ENCODE assay signal across 9 cellular contexts in genomic region chr3:116059421-116060096, GRCh38.
DNase-seq lines count a peak whose midpoint lies in the region; ATAC-seq and TF ChIP-seq lines count a peak whose summit lies in the region.
"Had no signal": no experiment of that assay in that cellular context is flagged by ENCODE, and none has a peak within 500 bp of the region (broad histone marks: within the 10 kb centered on the region; RNA-seq: fewer than 3 reads in every experiment).

No MANE protein-coding gene starts in this region.

- H3K27ac ChIP-seq in osteoblast (ENCODE audit: low read depth, low read length): no peak overlapping the region

- no peak overlapping the region for H3K4me2 ChIP-seq in osteoblast (ENCODE audit: insufficient read depth, low read length)

- H3K36me3 ChIP-seq in osteoblast (ENCODE audit: insufficient read depth, low read length): no peaks in the 10 kb centered on the region

- peak; percentile 79 for DNase-seq in G401 (ENCODE audit: low spot score)
- DNase-seq in NCI-H146 treated with DMSO at 0.1 percent for 48 hours (lab: John Stamatoyannopoulos, UW; ENCODE audit: unreplicated experiment): peak; percentile 17
- DNase-seq in choroid plexus epithelial cell (ENCODE audit: low read depth): peak; percentile 85
- DNase-seq in osteoblast (ENCODE audit: insufficient read length, low spot score, missing footprints): peak; percentile 26
- no peak for DNase-seq in stimulated activated CD4-positive, alpha-beta T cell treated with anti-CD3 and anti-CD28 coated beads, Interleukin-2, amount 100 ng/mL, for 48 hours
- DNase-seq in CD14-positive monocyte (ENCODE audit: low spot score): no peak
- DNase-seq in GM13977 (ENCODE audit: low spot score): no peak
- DNase-seq: T-helper 1 cell had no signal

- H3K79me2 ChIP-seq in osteoblast (ENCODE audit: insufficient read depth, low read length): no peaks in the 10 kb centered on the region

- ATAC-seq in HG03280 (IDR thresholded peaks at IDR 0.05; ENCODE audit: unreplicated experiment): no peak

- H2AFZ ChIP-seq in osteoblast (ENCODE audit: low read length): no peak overlapping the region

- intact Hi-C loops in CD14-positive monocyte (cut with micrococcal nuclease): no loop called here

- in situ Hi-C loops in G401 (cut with HindIII; ENCODE audit: low sequenced_read_pairs): no loop called here
- in situ Hi-C loops in GM13977 (cut with MboI; ENCODE audit: low pct_unique_long_range_greater_than_20kb, low sequenced_read_pairs, unreplicated experiment): no loop called here

- TF ChIP-seq CTCF in choroid plexus epithelial cell (conservative IDR thresholded peaks at IDR 0.05; ENCODE audit: low read depth, low read length) (no peak), osteoblast (IDR thresholded peaks at IDR 0.05; ENCODE audit: extremely low read depth, low read depth, low read length) (no peak), CD14-positive monocyte (IDR thresholded peaks at IDR 0.05) (no peak), GM13977 (IDR thresholded peaks at IDR 0.05; ENCODE audit: extremely low read depth, insufficient read depth, missing control alignments) (no peak)

- no peaks in the 10 kb centered on the region for H3K9me3 ChIP-seq in osteoblast (ENCODE audit: low read depth, low read length)

- H4K20me1 ChIP-seq in osteoblast (ENCODE audit: insufficient read depth, low read length): no peaks in the 10 kb centered on the region

- no peak overlapping the region for H3K27ac Mint-ChIP-seq in CD14-positive monocyte

- no peaks in the 10 kb centered on the region for H3K36me3 Mint-ChIP-seq in CD14-positive monocyte

- peaks cover 0 to 6% (median 0%) of the 10 kb centered on the region in 7 donors for H3K9me3 Mint-ChIP-seq in CD14-positive monocyte

- H3K4me3 Mint-ChIP-seq in CD14-positive monocyte: no peak overlapping the region

- H3K27me3 ChIP-seq in osteoblast (ENCODE audit: insufficient read depth, low read length): no peaks in the 10 kb centered on the region

- H3K4me1 ChIP-seq in osteoblast (ENCODE audit: insufficient read depth, low read length): no peaks in the 10 kb centered on the region

- peaks cover 0 to 2% (median 0%) of the 10 kb centered on the region in 3 donors for H3K27me3 Mint-ChIP-seq in CD14-positive monocyte (ENCODE audit: low read depth in 3 of 3)

- H3K4me1 Mint-ChIP-seq in CD14-positive monocyte: no peaks in the 10 kb centered on the region

- H3K4me3 ChIP-seq in choroid plexus epithelial cell (ENCODE audit: low read depth, low read length) (no peak overlapping the region), osteoblast (ENCODE audit: insufficient read depth, low read length) (no peak overlapping the region)

Comparison
In these comparisons a context has a peak if more than half of its experiments do, and no peak if none do; other contexts are left out.
1. DNase-seq: peak in G401 (single experiment), NCI-H146 treated with DMSO at 0.1 percent for 48 hours (single experiment), choroid plexus epithelial cell (single experiment) and osteoblast (single experiment); none in stimulated activated CD4-positive, alpha-beta T cell treated with anti-CD3 and anti-CD28 coated beads, Interleukin-2, amount 100 ng/mL, for 48 hours (0 of 2), CD14-positive monocyte (single experiment) and GM13977 (single experiment).